Comparison of ENCODE assay signal across 13 cellular contexts in the genomic region with DNA sequence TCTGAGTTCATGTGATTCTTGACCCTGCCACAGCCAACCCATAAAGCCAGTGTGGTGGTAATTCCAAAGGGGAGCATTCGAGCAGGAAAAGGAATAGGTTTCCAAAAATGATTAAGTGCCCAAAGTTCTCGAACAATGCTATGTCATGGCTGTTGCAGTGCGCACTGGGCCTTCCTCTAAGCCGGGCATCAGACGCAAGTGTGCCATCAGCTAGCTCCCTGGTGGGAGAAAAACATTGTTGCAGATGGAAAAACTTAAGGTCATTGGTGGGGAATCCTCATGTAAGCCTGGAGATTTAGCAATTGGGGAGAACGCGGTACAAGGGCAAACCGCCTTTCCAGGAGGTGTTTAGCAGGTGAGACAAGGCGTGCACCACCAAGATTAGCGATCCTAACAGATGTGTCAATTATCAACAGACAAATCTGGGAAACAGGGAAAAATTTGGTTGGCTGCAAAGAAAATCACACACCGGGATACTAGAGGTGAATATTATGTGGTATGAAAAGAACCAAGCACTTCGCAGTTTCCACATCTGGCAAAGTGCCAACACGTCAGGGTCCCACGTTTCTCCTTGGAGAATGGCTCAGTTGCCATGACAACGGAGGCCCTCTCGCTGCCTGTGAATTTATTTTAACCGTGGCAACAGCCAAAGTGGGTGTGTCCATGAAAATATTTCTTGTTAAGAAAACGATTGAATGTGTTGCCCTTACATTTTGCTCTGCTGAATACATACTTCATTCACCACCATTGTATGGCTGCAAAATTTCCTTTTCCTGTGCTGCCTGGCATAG.
DNase-seq lines count a peak whose midpoint lies in the region; ATAC-seq and TF ChIP-seq lines count a peak whose summit lies in the region.
"Had no signal": no experiment of that assay in that cellular context is flagged by ENCODE, and none has a peak within 500 bp of the region (broad histone marks: within the 10 kb centered on the region; RNA-seq: fewer than 3 reads in every experiment).

No MANE protein-coding gene starts in this region.

- no peaks in the 10 kb centered on the region for H3K27me3 Mint-ChIP-seq in endothelial cell (ENCODE audit: unreplicated experiment)

- H3K27ac Mint-ChIP-seq in endothelial cell (ENCODE audit: unreplicated experiment): peak overlapping the region; percentile 44

- DNase-seq in NCI-H524 (lab: John Stamatoyannopoulos, UW) (peak; percentile 57 to 75), NCI-H524 treated with DMSO at 0.1 percent for 48 hours (lab: John Stamatoyannopoulos, UW) (no peak), NCI-H748 treated with DMSO at 0.1 percent for 48 hours (lab: John Stamatoyannopoulos, UW) (peak; percentile 84), endothelial cell (ENCODE audit: low spot score) (peak; percentile 54), putamen (ENCODE audit: low spot score) (peak; percentile 55), lower lobe of right lung (no peak), left lobe of liver (ENCODE audit: low spot score) (no peak)
- DNase-seq: activated gamma-delta T cell treated with Interleukin-2 at 50 U/mL for 16 hours; effector CD8-positive, alpha-beta T cell; GOT3; stimulated activated CD4-positive, alpha-beta T cell treated with anti-CD3 and anti-CD28 coated beads, Interleukin-4, amount 100 ng/mL, for 24 hours; testis had no signal

- H3K4me3 ChIP-seq in lower lobe of right lung: no peak overlapping the region
- H3K4me3 ChIP-seq: testis had no signal

- H3K4me3 Mint-ChIP-seq in endothelial cell (ENCODE audit: unreplicated experiment): no peak overlapping the region

- no peak overlapping the region for H3K27ac ChIP-seq in lower lobe of right lung

- no peak for TF ChIP-seq CTCF in endothelial cell (IDR thresholded peaks at IDR 0.05; ENCODE audit: unreplicated experiment)
- no peak for TF ChIP-seq CTCF in lower lobe of right lung (IDR thresholded peaks at IDR 0.05)

- no peaks in the 10 kb centered on the region for H3K9me3 ChIP-seq in lower lobe of right lung
- H3K9me3 ChIP-seq: testis had no signal

- intact Hi-C loops in lower lobe of right lung (cut with DNase I): loop anchor here (10.0 kb wide), 1 partner anchor 188 kb away; no protein-coding TSS in a partner anchor

- H3K4me1 Mint-ChIP-seq in endothelial cell (ENCODE audit: unreplicated experiment): peaks cover 23% of the 10 kb centered on the region

- no peaks in the 10 kb centered on the region for H3K9me3 Mint-ChIP-seq in endothelial cell (ENCODE audit: unreplicated experiment)

- no peaks in the 10 kb centered on the region for H3K36me3 Mint-ChIP-seq in endothelial cell (ENCODE audit: low read depth, unreplicated experiment)

- ATAC-seq in lower lobe of right lung: no peak
- ATAC-seq in left lobe of liver: no peak
- no peak for ATAC-seq in HG03280 (IDR thresholded peaks at IDR 0.05; ENCODE audit: unreplicated experiment)

- H3K4me1 ChIP-seq in lower lobe of right lung: peaks cover 3% of the 10 kb centered on the region

- no peaks in the 10 kb centered on the region for H3K36me3 ChIP-seq in lower lobe of right lung

- no peaks in the 10 kb centered on the region for H3K27me3 ChIP-seq in lower lobe of right lung (ENCODE audit: low read depth)
- H3K27me3 ChIP-seq: testis had no signal

Comparison
In these comparisons a context has a peak if more than half of its experiments do, and no peak if none do; other contexts are left out.
1. DNase-seq: peak in NCI-H524 (2 of 2), NCI-H748 treated with DMSO at 0.1 percent for 48 hours (single experiment), endothelial cell (single experiment) and putamen (single experiment); none in NCI-H524 treated with DMSO at 0.1 percent for 48 hours (single experiment), lower lobe of right lung (single experiment) and left lobe of liver (single experiment).